Comparison of ENCODE assay signal across 1 cellular context in genomic region chr12:124915249-124916236, GRCh38.
TF ChIP-seq lines count a peak whose summit lies in the region.

No MANE protein-coding gene starts in this region.

TF ChIP-seq in GM23338, 12 proteins besides CTCF, POLR2A, EP300 and RAD21 (continued from another document):
- no peak for TF ChIP-seq ZNF462 (CRISPR knock-in tag; IDR thresholded peaks at IDR 0.05)
